In the genomic region with DNA sequence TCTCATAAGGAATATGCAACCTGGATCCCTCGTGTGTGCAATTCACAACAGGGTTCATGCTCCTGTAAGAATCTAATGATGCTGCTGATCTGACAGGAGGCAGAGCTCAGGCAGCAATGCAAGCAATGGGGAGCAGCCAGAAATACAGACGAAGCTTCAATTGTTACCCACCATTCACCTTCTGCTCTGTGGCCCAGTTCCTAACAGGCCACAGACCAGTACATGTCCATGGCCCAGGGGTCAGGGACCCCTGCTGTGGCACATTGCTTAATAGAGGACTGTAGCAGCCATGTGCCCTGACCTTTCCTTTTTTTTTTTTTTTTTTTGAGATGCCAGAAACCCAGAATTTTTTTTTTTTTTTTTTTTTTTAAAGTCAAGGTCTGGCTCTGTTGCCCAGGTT, we compare ENCODE assay signal across 2 cellular contexts. TPM values are rescaled to one million over a fixed set of nuclear protein-coding genes. Genes with fewer than 3 reads are reported as not detected.
DNase-seq lines count a peak whose midpoint lies in the region; ATAC-seq, FAIRE-seq and TF ChIP-seq lines count a peak whose summit lies in the region.
"Not testable (repeated sequence)": the region's sequence is repeated elsewhere in the genome, so short reads cannot be mapped to it uniquely, and the experiment has no call there.

No MANE protein-coding gene starts in this region.

- H3K27me3 ChIP-seq in HepG2 (ENCODE audit: control insufficient read depth in 1 of 2, insufficient read depth in 2 of 2, low read length in 2 of 2); liver (ENCODE audit: control insufficient read depth in 4 of 4, insufficient read depth in 4 of 4, low read length in 3 of 4): not testable (repeated sequence)

- TF ChIP-seq CTCF in HepG2 (CRISPR knock-in tag; IDR thresholded peaks at IDR 0.05); liver (IDR thresholded peaks at IDR 0.05; ENCODE audit: low read depth, low read length, missing input control): not testable (repeated sequence)

- in situ Hi-C loops in HepG2 (cut with HindIII; ENCODE audit: extremely low pct_ligation_motif_present, low pct_unique_long_range_greater_than_20kb) = not testable (repeated sequence)

- not testable (repeated sequence) for H4K20me1 ChIP-seq in HepG2 (ENCODE audit: insufficient read depth, low read length)

- CTCF ChIA-PET in HepG2 (lab: Yijun Ruan, JAX; ENCODE audit: low intra/inter-chr PET ratio, low total read pairs) = not testable (repeated sequence)

- TF ChIP-seq RAD21 in HepG2 (CRISPR knock-in tag; IDR thresholded peaks at IDR 0.05); liver (IDR thresholded peaks at IDR 0.05): not testable (repeated sequence)

- not testable (repeated sequence) for FAIRE-seq in HepG2 (lab: Jason Lieb, UNC)

- intact Hi-C loops in HepG2 (cut with micrococcal nuclease; ENCODE audit: unreplicated experiment) = not testable (repeated sequence)

- 32% methylated on average over 2 of the region's 2 CpGs for WGBS in HepG2 (ENCODE audit: low lambda C conversion rate)
- 39% methylated on average over 1 of the region's 2 CpGs for WGBS in liver

- TF ChIP-seq POLR2A in HepG2 (IDR thresholded peaks at IDR 0.05; ENCODE audit: insufficient read depth in 1 of 2, low read depth in 2 of 2, low read length in 2 of 2) = not testable (repeated sequence)

- H3K27ac ChIP-seq in HepG2 (ENCODE audit: extremely low read length, insufficient read depth, low read length); liver (ENCODE audit: low read depth in 1 of 2, low read length in 2 of 2): not testable (repeated sequence)

- not testable (repeated sequence) for H3K9ac ChIP-seq in HepG2 (ENCODE audit: insufficient read depth, low read depth, low read length); liver (ENCODE audit: low read depth in 1 of 2, low read length in 2 of 2)

- not testable (repeated sequence) for H3K79me2 ChIP-seq in HepG2 (ENCODE audit: insufficient read depth, low read length)

- H3K4me2 ChIP-seq in HepG2 (ENCODE audit: low read depth, low read length) = not testable (repeated sequence)

- H2AFZ ChIP-seq in HepG2 (ENCODE audit: low read length) = not testable (repeated sequence)

- not testable (repeated sequence) for TF ChIP-seq EP300 in HepG2 (IDR thresholded peaks at IDR 0.05; ENCODE audit: low read depth in 2 of 2, low read length in 2 of 2); HepG2 (CRISPR knock-in tag; IDR thresholded peaks at IDR 0.05; ENCODE audit: borderline replicate concordance)

- POLR2A ChIA-PET in HepG2 (lab: Yijun Ruan, JAX) = not testable (repeated sequence)

- not testable (repeated sequence) for H3K36me3 ChIP-seq in HepG2 (replicated peaks in 1 of 2; ENCODE audit: control insufficient read depth in 1 of 2, insufficient read depth in 2 of 2, low read length in 2 of 2); liver (ENCODE audit: control insufficient read depth in 4 of 4, insufficient read depth in 3 of 4, low read depth in 1 of 4, low read length in 3 of 4)

- H3K4me1 ChIP-seq in HepG2 (ENCODE audit: insufficient read depth, low read length) = peaks cover 27% of the 10 kb centered on the region
- not testable (repeated sequence) for H3K4me1 ChIP-seq in liver (ENCODE audit: control insufficient read depth in 4 of 4, insufficient read depth in 4 of 4, low read length in 3 of 4)

- H3K4me3 ChIP-seq in HepG2 (replicated peaks in 1 of 3; ENCODE audit: insufficient read depth in 1 of 3, low read depth in 2 of 3, low read length in 3 of 3); liver (ENCODE audit: low read depth in 1 of 3, low read length in 3 of 3): not testable (repeated sequence)

- not testable (repeated sequence) for DNase-seq in HepG2 (ENCODE audit: low spot score)

- not testable (repeated sequence) for BruUV-seq in HepG2 (replicated peaks; lab: Mats Ljungman, UMichigan)

- not testable (repeated sequence) for H3K9me3 ChIP-seq in HepG2 (ENCODE audit: low read length); liver (ENCODE audit: control insufficient read depth in 4 of 4, low read length in 3 of 4)

- not testable (repeated sequence) for ATAC-seq in HepG2

TF ChIP-seq in HepG2, 621 proteins besides CTCF, POLR2A, EP300 and RAD21:
- TF ChIP-seq NR2F6 (IDR thresholded peaks at IDR 0.05) = peak; percentile 62
- peak; percentile 36; the same call in 1 of the 2 replicates for TF ChIP-seq NR2F6 (CRISPR knock-in tag; IDR thresholded peaks at IDR 0.05)
TF ChIP-seq in HepG2: peak in this region for 1; not testable (repeated sequence) for 620.

TF ChIP-seq in liver, 16 proteins besides CTCF, POLR2A, EP300 and RAD21:
- TF ChIP-seq RXRA (IDR thresholded peaks at IDR 0.05) = peak; percentile 11 to 58
- TF ChIP-seq HNF4A (conservative IDR thresholded peaks at IDR 0.05) = peak in 1 of 2 donors; percentile 31

RNA-seq across cellular contexts. Expression of a gene that starts 34.1 kb away (rescaled TPM):
- total RNA-seq in HepG2 (2016; rRNA removed; fragmentation: Illumina TruSeq; extraction: Trizol) = 28.6 and 67.7 TPM in 2 replicates
- total RNA-seq in HepG2 (2016; cell fraction: cytosol; rRNA removed; fragmentation: Illumina TruSeq; extraction: Trizol; ENCODE audit: low read depth) = 40.1 and 44.2 TPM in 2 replicates
- total RNA-seq in HepG2 (2016; cell fraction: insoluble cytoplasmic fraction; rRNA removed; fragmentation: Illumina TruSeq; extraction: Trizol) = 33.6 and 63.8 TPM in 2 replicates
- total RNA-seq in HepG2 (2016; cell fraction: membrane; rRNA removed; fragmentation: Illumina TruSeq; extraction: Trizol) = 29.2 and 42.3 TPM in 2 replicates
- total RNA-seq in HepG2 (2016; cell fraction: nucleus; rRNA removed; fragmentation: Illumina TruSeq; extraction: Trizol) = 299 and 354 TPM in 2 replicates
- polyA plus RNA-seq in HepG2 (2011; rRNA removed) = 59.1 and 81.2 TPM in 2 replicates
- polyA plus RNA-seq in HepG2 (2011; cell fraction: cytosol; rRNA removed) = 14.3 and 16.1 TPM in 2 replicates
- polyA plus RNA-seq in HepG2 (2011; cell fraction: nucleus; rRNA removed) = 411 and 448 TPM in 2 replicates
- 85.3 and 90.7 TPM in 2 replicates for polyA plus RNA-seq in HepG2 (2012)
- 4.4 and 8.3 TPM in 2 replicates for polyA plus RNA-seq in HepG2 (2016; cell fraction: cytosol; fragmentation: Illumina TruSeq; extraction: Trizol; ENCODE audit: low read depth)
- polyA plus RNA-seq in HepG2 (2016; cell fraction: insoluble cytoplasmic fraction; fragmentation: Illumina TruSeq; extraction: Trizol; ENCODE audit: low read depth) = 25.2 and 41.5 TPM in 2 replicates
- polyA plus RNA-seq in HepG2 (2016; cell fraction: membrane; fragmentation: Illumina TruSeq; extraction: Trizol; ENCODE audit: low read depth) = 10.8 and 14.6 TPM in 2 replicates
- 780 and 832 TPM in 2 replicates for polyA plus RNA-seq in HepG2 (2016; cell fraction: nucleus; fragmentation: Illumina TruSeq; extraction: Trizol; ENCODE audit: insufficient read depth, low read depth)
- 82.0 and 86.3 TPM in 2 replicates for polyA minus RNA-seq in HepG2 (2011; rRNA and poly(A)+ RNA removed; ENCODE audit: low replicate concordance)
- polyA minus RNA-seq in HepG2 (2011; cell fraction: cytosol; rRNA and poly(A)+ RNA removed) = 18.2 and 21.6 TPM in 2 replicates
- 470 and 579 TPM in 2 replicates for polyA minus RNA-seq in HepG2 (2011; cell fraction: nucleus; rRNA and poly(A)+ RNA removed)
- 100 to 1,000 TPM; 154 to 180 TPM for total RNA-seq in liver
- 10 to 100 TPM in 1 of 2 donors, 1 to 10 TPM in 1; 6.4 to 48.3 TPM for polyA plus RNA-seq in liver
